8 cellular contexts compared by ENCODE assay signal in genomic region chr11:125887373-125888324, GRCh38. TPM values are rescaled to one million over a fixed set of nuclear protein-coding genes. Genes with fewer than 3 reads are reported as not detected.
DNase-seq lines count a peak whose midpoint lies in the region; ATAC-seq, FAIRE-seq and TF ChIP-seq lines count a peak whose summit lies in the region.

Gene HYLS1 (plus strand): TSS chr11:125887668. CDS start chr11:125899369, 11,701 bp downstream.

- TF ChIP-seq CTCF in left ventricle myocardium inferior (IDR thresholded peaks at IDR 0.05; ENCODE audit: borderline replicate concordance) (peak; percentile 59), prostate gland (IDR thresholded peaks at IDR 0.05) (peak in 1 of 4 experiments; percentile 50)

- H3K27ac ChIP-seq in angular gyrus (ENCODE audit: low read depth, low read length) (peak within 1 kb of the TSS; percentile 90), left ventricle myocardium inferior (replicated peaks) (peak within 1 kb of the TSS; percentile 97), prostate gland (peak within 1 kb of the TSS; percentile 89 to 94), urinary bladder (ENCODE audit: low read depth) (peak within 1 kb of the TSS; percentile 88)

- no peaks in the 10 kb centered on the region for H3K27me3 ChIP-seq in left ventricle myocardium inferior (ENCODE audit: low read depth)
- H3K27me3 ChIP-seq in prostate gland (replicated peaks; ENCODE audit: insufficient read depth), result no peaks in the 10 kb centered on the region

- TF ChIP-seq POLR2A in GM12892 (IDR thresholded peaks at IDR 0.05; ENCODE audit: low read depth, low read length) (peak; percentile 75; the same call in 1 of the 2 replicates), prostate gland (IDR thresholded peaks at IDR 0.05) (peak; percentile 59)

- H3K36me3 ChIP-seq in left ventricle myocardium inferior (peaks cover 1% of the 10 kb centered on the region), prostate gland (no peaks in the 10 kb centered on the region), urinary bladder (ENCODE audit: insufficient read depth) (peaks cover 2% of the 10 kb centered on the region)

- peak within 1 kb of the TSS; percentile 81 for H3K4me3 ChIP-seq in left ventricle myocardium inferior
- H3K4me3 ChIP-seq in prostate gland, result peak within 1 kb of the TSS; percentile 62 to 89
- peak within 1 kb of the TSS; percentile 69 for H3K4me3 ChIP-seq in urinary bladder (ENCODE audit: low read depth, low read length)

- WGBS in prostate gland, result under 1% methylated on average over 33 of the region's 91 CpGs
- under 1% methylated on average over 91 of the region's 91 CpGs for WGBS in urinary bladder

- FAIRE-seq in GM12892 (lab: Jason Lieb, UNC), result peak; percentile 100

- intact Hi-C loops in T-helper 1 cell treated with Interleukin-12 subunit alpha and Interleukin-12 subunit beta and Interleukin-4 antibody, amounts not matched to agents 30 ng/mL and 1 ng/mL, for 36 hours (cut with micrococcal nuclease), result loop anchor here (1.0 to 10.0 kb wide), 18 partner anchors 16 to 1770 kb away; partner anchors contain the start of genes CCDC15, CHEK1, EI24 and FAM118B
- intact Hi-C loops in left ventricle myocardium inferior (cut with micrococcal nuclease), result no loop called here
- intact Hi-C loops in prostate gland (cut with DNase I), result loop anchor here (5.0 kb wide), 1 partner anchor 295 kb away; the partner anchor contains the start of gene STT3A

- peak; percentile 90 for DNase-seq in GM12892 (ENCODE audit: insufficient read length)
- peak; percentile 95 to 100 (median 98) for DNase-seq in NCI-H1417 (lab: John Stamatoyannopoulos, UW)
- DNase-seq in left ventricle myocardium inferior, result peak; percentile 95
- peak; percentile 92 for DNase-seq in prostate gland (ENCODE audit: low spot score)

- H3K9me3 ChIP-seq in left ventricle myocardium inferior (replicated peaks) (no peaks in the 10 kb centered on the region), prostate gland (no peaks in the 10 kb centered on the region)

- H3K4me1 ChIP-seq in left ventricle myocardium inferior, result peaks cover 37% of the 10 kb centered on the region
- H3K4me1 ChIP-seq in prostate gland (replicated peaks), result peaks cover 6% of the 10 kb centered on the region
- H3K4me1 ChIP-seq in urinary bladder (ENCODE audit: insufficient read depth), result no peaks in the 10 kb centered on the region

- ATAC-seq in HG02763 (IDR thresholded peaks at IDR 0.05; ENCODE audit: unreplicated experiment), result peak; percentile 90

RNA-seq across cellular contexts. Expression of gene HYLS1, which starts in this region (rescaled TPM):
- polyA plus RNA-seq in GM12892 (2012; ENCODE audit: missing spikeins), result 10.2 TPM
- 11.9 and 12.2 TPM in 2 replicates for total RNA-seq in T-helper 1 cell treated with Interleukin-12 subunit alpha and Interleukin-12 subunit beta and Interleukin-4 antibody, amounts not matched to agents 30 ng/mL and 1 ng/mL, for 36 hours
- total RNA-seq in left ventricle myocardium inferior (4.5 TPM), prostate gland (1 to 10 TPM; 4.4 to 6.5 TPM), urinary bladder (11.8 TPM)
- 3.4 TPM for polyA plus RNA-seq in urinary bladder

Comparison
In these comparisons a context has a peak if more than half of its experiments do, and no peak if none do; other contexts are left out.
1. Peak in every context shown above with its lines: DNase-seq, ATAC-seq, H3K4me3 ChIP-seq and H3K27ac ChIP-seq.